In the genomic region with DNA sequence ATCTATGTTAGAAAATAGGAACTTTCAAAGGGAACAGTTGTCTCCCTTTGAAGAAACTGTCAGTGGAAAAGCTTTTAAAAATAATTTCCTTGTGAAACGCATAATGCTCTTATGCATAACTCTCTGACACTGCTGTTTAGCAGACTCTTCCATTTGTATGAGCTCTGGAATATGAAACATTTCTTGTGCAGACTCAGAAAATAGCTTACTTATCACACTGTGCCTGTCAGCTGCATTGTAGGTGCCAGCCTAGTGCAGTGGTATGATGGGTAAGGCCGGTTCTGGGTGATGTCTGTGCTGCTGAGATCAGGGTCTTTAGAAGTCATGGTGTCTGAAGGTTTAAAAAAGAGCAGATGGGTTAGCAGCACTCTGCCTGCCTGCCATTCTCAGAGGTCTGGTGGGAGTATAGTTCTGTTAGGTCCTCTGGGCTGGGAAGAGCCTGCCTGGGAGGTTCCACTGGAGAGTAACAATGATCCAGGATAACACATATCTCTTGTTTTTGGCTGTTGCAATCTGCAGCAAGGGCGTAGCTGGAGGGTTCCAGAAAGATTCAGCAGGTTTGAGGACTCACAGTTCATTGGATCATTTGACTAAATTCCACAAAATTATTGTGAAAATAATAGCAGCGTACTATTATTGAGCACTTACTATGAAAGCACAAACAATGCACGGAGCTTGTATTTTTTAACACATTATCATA, we compare ENCODE assay signal across 13 cellular contexts.
"Had no signal": no experiment of that assay in that cellular context is flagged by ENCODE, and none has a peak within 500 bp of the region (broad histone marks: within the 10 kb centered on the region; RNA-seq: fewer than 3 reads in every experiment).

No MANE protein-coding gene starts in this region.

- H3K4me3 ChIP-seq: ascending aorta, psoas muscle, spleen, stomach had no signal

- H3K36me3 ChIP-seq: ascending aorta, spleen, stomach had no signal

- ATAC-seq: activated CD4-positive, CD25-positive, alpha-beta regulatory T cell treated with anti-CD3 and anti-CD28 coated beads, Interleukin-2, amount 50 U/mL, for 24 hours; activated naive CD8-positive, alpha-beta T cell treated with anti-CD3 and anti-CD28 coated beads, Interleukin-2, amount 50 U/mL, for 24 hours; psoas muscle; sciatic nerve had no signal

- H3K4me1 ChIP-seq: ascending aorta, psoas muscle, spleen, stomach had no signal

- H3K9me3 ChIP-seq: ascending aorta, psoas muscle, spleen had no signal

- H3K27me3 ChIP-seq: ascending aorta, spleen, stomach had no signal

- DNase-seq: activated naive CD4-positive, alpha-beta T cell treated with anti-CD3 and anti-CD28 coated beads for 36 hours; activated naive CD8-positive, alpha-beta T cell treated with anti-CD3 and anti-CD28 coated beads, Interleukin-2, amount 50 U/mL, for 24 hours; erythroblast; kidney; psoas muscle; spleen; stomach; T-helper 2 cell had no signal

- H3K27ac ChIP-seq: ascending aorta, psoas muscle, spleen, stomach had no signal

- FAIRE-seq: colon, kidney, TTC549 had no signal
